Comparison of ENCODE assay signal across 17 cellular contexts in the genomic region with DNA sequence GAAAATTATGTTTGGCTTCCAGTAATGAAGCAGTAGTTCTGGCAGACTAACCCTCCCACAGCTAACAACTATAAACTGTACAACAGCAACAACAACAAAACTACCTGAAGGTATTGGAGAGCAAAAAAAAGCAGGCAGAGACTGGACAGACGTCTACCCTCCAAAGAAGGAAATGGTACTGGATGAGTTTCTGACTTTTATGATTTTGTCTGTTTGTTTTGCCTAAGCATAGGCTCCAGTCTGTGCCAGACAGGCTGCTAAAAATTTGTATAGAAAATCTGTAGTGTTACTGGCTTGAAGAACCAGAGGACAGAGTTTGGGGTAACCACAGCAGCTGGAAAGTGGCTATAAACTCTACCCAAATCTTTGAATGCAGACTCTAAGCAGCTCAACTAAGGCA.
"Had no signal": no experiment of that assay in that cellular context is flagged by ENCODE, and none has a peak within 500 bp of the region (broad histone marks: within the 10 kb centered on the region; RNA-seq: fewer than 3 reads in every experiment).

No MANE protein-coding gene starts in this region.

- FAIRE-seq: astrocyte, RCC 7860 had no signal

- DNase-seq: activated CD4-positive, alpha-beta memory T cell treated with anti-CD3 and anti-CD28 coated beads, Interleukin-2, amount 10 ng/mL, durations not matched to agents 7 days and 5 days; activated CD4-positive, alpha-beta T cell treated with anti-CD3 and anti-CD28 coated beads for 36 hours; activated CD4-positive, alpha-beta T cell treated with anti-CD3 and anti-CD28 coated beads, Interleukin-2, amount 50 U/mL, for 1 hour; activated gamma-delta T cell; activated naive CD4-positive, alpha-beta T cell treated with anti-CD3 and anti-CD28 coated beads for 36 hours; activated T-cell treated with anti-CD3 and anti-CD28 coated beads for 4 hours; activated T-cell treated with anti-CD3 and anti-CD28 coated beads, Interleukin-2, amount 50 U/mL, for 48 hours; amygdala; MM.1S; NCI-H146; NCI-H2029; NCI-H345; NCI-H524; SHP77 had no signal

- H3K9me3 ChIP-seq: SJSA1 had no signal

- H3K36me3 ChIP-seq: SJSA1 had no signal

- H3K27ac ChIP-seq: SJSA1 had no signal

- H3K4me1 ChIP-seq: SJSA1 had no signal

- H3K27me3 ChIP-seq: SJSA1 had no signal

- H3K4me3 ChIP-seq: SJSA1 had no signal
